1 cellular context compared by ENCODE assay signal in the genomic region with DNA sequence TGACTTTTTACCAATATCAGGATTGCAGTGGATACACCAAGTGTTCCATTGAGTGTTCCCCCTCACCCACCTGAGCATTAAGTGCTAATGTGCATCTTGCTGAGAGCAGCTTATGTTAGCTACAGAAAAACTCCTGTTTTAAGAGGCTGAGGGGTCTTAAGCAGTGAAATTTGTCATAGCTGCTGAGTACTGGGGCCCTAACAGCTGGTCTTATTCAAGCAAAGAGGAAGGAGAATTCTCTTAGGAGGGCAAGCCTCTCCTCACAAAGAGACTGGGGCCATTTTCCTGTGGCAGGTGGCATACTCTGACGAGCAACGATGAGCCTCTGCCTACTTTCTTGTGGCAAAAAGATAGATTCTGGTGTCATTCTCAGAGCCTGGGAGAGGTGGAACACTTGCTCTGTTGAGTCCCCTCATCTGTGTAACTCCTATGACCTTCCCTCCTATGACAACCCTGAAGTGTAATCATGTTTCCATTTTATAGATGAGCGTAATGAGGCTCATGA.
TF ChIP-seq lines count a peak whose summit lies in the region.

No MANE protein-coding gene starts in this region.

TF ChIP-seq in IMR-90, 13 proteins besides CTCF, POLR2A, EP300 and RAD21:
- TF ChIP-seq MAFK (IDR thresholded peaks at IDR 0.05; ENCODE audit: low read depth, low read length) (no peak), MAZ (IDR thresholded peaks at IDR 0.05; ENCODE audit: borderline replicate concordance, low read depth, low read length) (no peak), MXI1 (IDR thresholded peaks at IDR 0.05; ENCODE audit: borderline replicate concordance, low read depth, low read length) (no peak), CHD1 (IDR thresholded peaks at IDR 0.05; ENCODE audit: low read depth, low read length) (no peak), RCOR1 (IDR thresholded peaks at IDR 0.05; ENCODE audit: insufficient replicate concordance, low read length) (no peak), CEBPB (IDR thresholded peaks at IDR 0.05; ENCODE audit: low read depth, low read length) (no peak), FOS (IDR thresholded peaks at IDR 0.05; ENCODE audit: low read depth, low read length) (no peak), BHLHE40 (IDR thresholded peaks at IDR 0.05; ENCODE audit: low read depth, low read length) (no peak), NFE2L2 (IDR thresholded peaks at IDR 0.05; ENCODE audit: low read depth, low read length) (no peak), ELK1 (IDR thresholded peaks at IDR 0.05; ENCODE audit: borderline replicate concordance, low read depth, low read length) (no peak), SMC3 (IDR thresholded peaks at IDR 0.05; ENCODE audit: low read depth, low read length) (no peak), RFX5 (IDR thresholded peaks at IDR 0.05; ENCODE audit: low read depth, low read length) (no peak)
- TF ChIP-seq, protein P1, sequence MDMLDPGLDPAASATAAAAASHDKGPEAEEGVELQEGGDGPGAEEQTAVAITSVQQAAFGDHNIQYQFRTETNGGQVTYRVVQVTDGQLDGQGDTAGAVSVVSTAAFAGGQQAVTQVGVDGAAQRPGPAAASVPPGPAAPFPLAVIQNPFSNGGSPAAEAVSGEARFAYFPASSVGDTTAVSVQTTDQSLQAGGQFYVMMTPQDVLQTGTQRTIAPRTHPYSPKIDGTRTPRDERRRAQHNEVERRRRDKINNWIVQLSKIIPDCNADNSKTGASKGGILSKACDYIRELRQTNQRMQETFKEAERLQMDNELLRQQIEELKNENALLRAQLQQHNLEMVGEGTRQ (IDR thresholded peaks at IDR 0.05; ENCODE audit: low read depth, low read length): no peak
